ENCODE assay signal across 1 cellular context in the genomic region with DNA sequence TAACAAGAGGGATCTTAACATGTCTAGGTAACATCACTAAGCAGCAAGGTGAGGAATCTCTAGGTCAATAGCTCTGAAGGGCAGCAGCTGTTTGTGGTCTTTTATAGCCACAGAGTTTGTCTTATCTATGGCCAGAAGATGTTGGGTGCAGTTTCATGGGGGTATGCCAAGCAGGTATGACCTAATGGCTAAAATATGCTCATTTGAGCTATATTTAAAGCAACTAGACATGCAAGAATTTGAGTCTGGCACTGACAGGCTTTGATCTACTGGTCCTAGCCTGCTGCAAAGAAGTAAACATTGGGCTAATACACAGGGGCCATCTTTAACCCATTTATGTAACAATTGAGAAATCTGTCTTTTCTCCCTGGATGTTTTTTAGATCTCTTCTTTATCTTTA.
TF ChIP-seq lines count a peak whose summit lies in the region.

No MANE protein-coding gene starts in this region.

TF ChIP-seq in GM23338, 12 proteins besides CTCF, POLR2A, EP300 and RAD21 (continued from another document):
- TF ChIP-seq, protein P1, sequence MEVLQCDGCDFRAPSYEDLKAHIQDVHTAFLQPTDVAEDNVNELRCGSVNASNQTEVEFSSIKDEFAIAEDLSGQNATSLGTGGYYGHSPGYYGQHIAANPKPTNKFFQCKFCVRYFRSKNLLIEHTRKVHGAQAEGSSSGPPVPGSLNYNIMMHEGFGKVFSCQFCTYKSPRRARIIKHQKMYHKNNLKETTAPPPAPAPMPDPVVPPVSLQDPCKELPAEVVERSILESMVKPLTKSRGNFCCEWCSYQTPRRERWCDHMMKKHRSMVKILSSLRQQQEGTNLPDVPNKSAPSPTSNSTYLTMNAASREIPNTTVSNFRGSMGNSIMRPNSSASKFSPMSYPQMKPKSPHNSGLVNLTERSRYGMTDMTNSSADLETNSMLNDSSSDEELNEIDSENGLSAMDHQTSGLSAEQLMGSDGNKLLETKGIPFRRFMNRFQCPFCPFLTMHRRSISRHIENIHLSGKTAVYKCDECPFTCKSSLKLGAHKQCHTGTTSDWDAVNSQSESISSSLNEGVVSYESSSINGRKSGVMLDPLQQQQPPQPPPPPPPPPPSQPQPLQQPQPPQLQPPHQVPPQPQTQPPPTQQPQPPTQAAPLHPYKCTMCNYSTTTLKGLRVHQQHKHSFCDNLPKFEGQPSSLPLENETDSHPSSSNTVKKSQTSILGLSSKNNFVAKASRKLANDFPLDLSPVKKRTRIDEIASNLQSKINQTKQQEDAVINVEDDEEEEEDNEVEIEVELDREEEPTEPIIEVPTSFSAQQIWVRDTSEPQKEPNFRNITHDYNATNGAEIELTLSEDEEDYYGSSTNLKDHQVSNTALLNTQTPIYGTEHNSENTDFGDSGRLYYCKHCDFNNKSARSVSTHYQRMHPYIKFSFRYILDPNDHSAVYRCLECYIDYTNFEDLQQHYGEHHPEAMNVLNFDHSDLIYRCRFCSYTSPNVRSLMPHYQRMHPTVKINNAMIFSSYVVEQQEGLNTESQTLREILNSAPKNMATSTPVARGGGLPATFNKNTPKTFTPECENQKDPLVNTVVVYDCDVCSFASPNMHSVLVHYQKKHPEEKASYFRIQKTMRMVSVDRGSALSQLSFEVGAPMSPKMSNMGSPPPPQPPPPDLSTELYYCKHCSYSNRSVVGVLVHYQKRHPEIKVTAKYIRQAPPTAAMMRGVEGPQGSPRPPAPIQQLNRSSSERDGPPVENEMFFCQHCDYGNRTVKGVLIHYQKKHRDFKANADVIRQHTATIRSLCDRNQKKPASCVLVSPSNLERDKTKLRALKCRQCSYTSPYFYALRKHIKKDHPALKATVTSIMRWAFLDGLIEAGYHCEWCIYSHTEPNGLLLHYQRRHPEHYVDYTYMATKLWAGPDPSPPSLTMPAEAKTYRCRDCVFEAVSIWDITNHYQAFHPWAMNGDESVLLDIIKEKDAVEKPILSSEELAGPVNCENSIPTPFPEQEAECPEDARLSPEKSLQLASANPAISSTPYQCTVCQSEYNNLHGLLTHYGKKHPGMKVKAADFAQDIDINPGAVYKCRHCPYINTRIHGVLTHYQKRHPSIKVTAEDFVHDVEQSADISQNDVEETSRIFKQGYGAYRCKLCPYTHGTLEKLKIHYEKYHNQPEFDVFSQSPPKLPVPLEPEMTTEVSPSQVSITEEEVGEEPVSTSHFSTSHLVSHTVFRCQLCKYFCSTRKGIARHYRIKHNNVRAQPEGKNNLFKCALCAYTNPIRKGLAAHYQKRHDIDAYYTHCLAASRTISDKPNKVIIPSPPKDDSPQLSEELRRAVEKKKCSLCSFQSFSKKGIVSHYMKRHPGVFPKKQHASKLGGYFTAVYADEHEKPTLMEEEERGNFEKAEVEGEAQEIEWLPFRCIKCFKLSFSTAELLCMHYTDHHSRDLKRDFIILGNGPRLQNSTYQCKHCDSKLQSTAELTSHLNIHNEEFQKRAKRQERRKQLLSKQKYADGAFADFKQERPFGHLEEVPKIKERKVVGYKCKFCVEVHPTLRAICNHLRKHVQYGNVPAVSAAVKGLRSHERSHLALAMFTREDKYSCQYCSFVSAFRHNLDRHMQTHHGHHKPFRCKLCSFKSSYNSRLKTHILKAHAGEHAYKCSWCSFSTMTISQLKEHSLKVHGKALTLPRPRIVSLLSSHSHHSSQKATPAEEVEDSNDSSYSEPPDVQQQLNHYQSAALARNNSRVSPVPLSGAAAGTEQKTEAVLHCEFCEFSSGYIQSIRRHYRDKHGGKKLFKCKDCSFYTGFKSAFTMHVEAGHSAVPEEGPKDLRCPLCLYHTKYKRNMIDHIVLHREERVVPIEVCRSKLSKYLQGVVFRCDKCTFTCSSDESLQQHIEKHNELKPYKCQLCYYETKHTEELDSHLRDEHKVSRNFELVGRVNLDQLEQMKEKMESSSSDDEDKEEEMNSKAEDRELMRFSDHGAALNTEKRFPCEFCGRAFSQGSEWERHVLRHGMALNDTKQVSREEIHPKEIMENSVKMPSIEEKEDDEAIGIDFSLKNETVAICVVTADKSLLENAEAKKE (CRISPR knock-in tag; IDR thresholded peaks at IDR 0.05) = no peak
- TF ChIP-seq EZH2phosphoT487 (IDR thresholded peaks at IDR 0.05; ENCODE audit: unreplicated experiment) (no peak), ZNF114 (CRISPR knock-in tag; IDR thresholded peaks at IDR 0.05) (no peak), JUNB (IDR thresholded peaks at IDR 0.05; ENCODE audit: unreplicated experiment) (no peak), NANOG (IDR thresholded peaks at IDR 0.05; ENCODE audit: borderline replicate concordance) (no peak)
